In genomic region chr1:169804941-169805340, GRCh38 we compare ENCODE assay signal across 8 cellular contexts.
"Had no signal": no experiment of that assay in that cellular context is flagged by ENCODE, and none has a peak within 500 bp of the region (broad histone marks: within the 10 kb centered on the region; RNA-seq: fewer than 3 reads in every experiment).

No MANE protein-coding gene starts in this region.

- H3K27ac Mint-ChIP-seq: GM23338, H9, HFFc6 had no signal

- H3K27ac ChIP-seq: GM23248 had no signal

- H3K9me3 Mint-ChIP-seq: GM23338, H9, HFFc6 had no signal

- H3K4me2 ChIP-seq: GM23338 had no signal

- H3K9ac ChIP-seq: GM23248 had no signal

- DNase-seq: GM23248, GOT3, H7, H9, HCEC 1CT, HFFc6 had no signal

- H3K4me1 Mint-ChIP-seq: GM23338, H9 had no signal

- H2AFZ ChIP-seq: GM23248, GM23338 had no signal

- H3K9me3 ChIP-seq: HAP-1 had no signal

- H3K4me3 ChIP-seq: GM23248, GM23338, HAP-1 had no signal

- H3K4me3 Mint-ChIP-seq: GM23338, H9, HFFc6 had no signal
